Comparison of ENCODE assay signal across 18 cellular contexts in the genomic region with DNA sequence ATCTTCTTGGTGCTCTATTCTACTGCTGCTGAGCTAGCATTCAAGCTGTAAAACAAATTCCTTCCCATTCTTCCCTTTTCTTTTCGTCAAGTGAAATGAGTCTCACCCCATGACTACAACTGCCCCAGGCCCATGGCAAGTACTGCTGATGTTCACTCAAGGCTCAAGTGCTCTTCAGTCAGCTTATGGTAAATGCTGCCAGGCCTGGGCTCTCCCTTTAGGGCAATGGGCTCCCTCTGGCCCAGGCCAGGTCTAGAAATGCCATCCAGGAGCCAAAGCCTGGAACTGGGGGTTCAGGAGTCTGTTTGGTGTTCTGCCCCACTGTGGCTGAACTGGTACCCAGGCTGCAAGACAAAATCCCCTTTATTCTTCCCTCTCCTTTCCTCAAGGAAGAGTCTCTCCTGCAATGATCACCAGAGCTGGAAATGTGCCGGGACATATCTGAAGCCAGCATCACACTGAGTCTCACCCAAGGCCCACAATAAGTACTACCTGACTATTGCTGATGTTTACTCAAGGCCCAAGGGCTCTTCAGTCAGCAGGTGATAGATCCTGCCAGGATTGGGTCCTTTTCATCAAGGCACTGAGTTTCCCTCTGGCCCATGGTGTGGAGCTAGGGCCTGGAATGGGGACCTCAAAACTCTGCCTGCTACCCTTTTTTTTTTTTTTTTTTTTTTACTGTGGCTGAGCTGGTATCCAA.
DNase-seq lines count a peak whose midpoint lies in the region; ATAC-seq, FAIRE-seq and TF ChIP-seq lines count a peak whose summit lies in the region.
"Had no signal": no experiment of that assay in that cellular context is flagged by ENCODE, and none has a peak within 500 bp of the region (broad histone marks: within the 10 kb centered on the region; RNA-seq: fewer than 3 reads in every experiment).

No MANE protein-coding gene starts in this region.

- no peak for FAIRE-seq in kidney (lab: Jason Lieb, UNC)
- FAIRE-seq: GM12892, GM18507, H54, K562 had no signal

- no peak for TF ChIP-seq POLR2A in suprapubic skin (IDR thresholded peaks at IDR 0.05)

- H3K36me3 ChIP-seq in lung (ENCODE audit: control insufficient read depth in 2 of 2, insufficient read depth in 2 of 2, low read length in 2 of 2) (no peaks in the 10 kb centered on the region), kidney (ENCODE audit: control insufficient read depth in 1 of 2, insufficient read depth in 2 of 2, low read length in 2 of 2) (no peaks in the 10 kb centered on the region), suprapubic skin (no peaks in the 10 kb centered on the region)

- WGBS in lung, 2 donors = 74 to 89% methylated on average over 2 of the region's 2 CpGs
- 86% methylated on average over 2 of the region's 2 CpGs for WGBS in suprapubic skin

- peak; percentile 31 for DNase-seq in DMS53 treated with DMSO at 0.1 percent for 48 hours (lab: John Stamatoyannopoulos, UW; ENCODE audit: unreplicated experiment)
- peak; percentile 27 for DNase-seq in NCI-H1092 treated with DMSO at 0.1 percent for 48 hours (lab: John Stamatoyannopoulos, UW)
- DNase-seq in NCI-H345 (lab: John Stamatoyannopoulos, UW) = peak; percentile 74
- peak; percentile 29 for DNase-seq in lung (ENCODE audit: low spot score)
- no peak for DNase-seq in kidney
- DNase-seq in inferior parietal cortex (ENCODE audit: extremely low spot score) = no peak
- DNase-seq in suprapubic skin (ENCODE audit: low spot score in 2 of 2) = no peak
- DNase-seq: AML-193, NCI-H146, NCI-H2171, NCI-H524, T-helper 1 cell, T-helper 9 cell had no signal

- no peak overlapping the region for H3K4me3 ChIP-seq in lung
- no peak overlapping the region for H3K4me3 ChIP-seq in kidney (ENCODE audit: low read length in 2 of 2)
- H3K4me3 ChIP-seq in suprapubic skin = no peak overlapping the region
- H3K4me3 ChIP-seq: K562 had no signal

- H3K4me1 ChIP-seq in lung (ENCODE audit: control insufficient read depth in 2 of 2, insufficient read depth in 2 of 2, low read length in 2 of 2) (no peaks in the 10 kb centered on the region), kidney (ENCODE audit: control insufficient read depth in 1 of 2, insufficient read depth in 1 of 2, low read depth in 1 of 2, low read length in 2 of 2) (no peaks in the 10 kb centered on the region), suprapubic skin (no peaks in the 10 kb centered on the region)

- intact Hi-C loops in kidney (cut with DNase I) = no loop called here

- H3K9ac ChIP-seq in kidney (ENCODE audit: low read length in 2 of 2) = no peak overlapping the region

- TF ChIP-seq EP300 in suprapubic skin (IDR thresholded peaks at IDR 0.05) = no peak

- no peak overlapping the region for H3K27ac ChIP-seq in lung (ENCODE audit: low read depth in 1 of 2, low read length in 1 of 2)
- H3K27ac ChIP-seq in kidney (ENCODE audit: low read depth in 2 of 2, low read length in 2 of 2) = no peak overlapping the region
- H3K27ac ChIP-seq in suprapubic skin = no peak overlapping the region
- H3K27ac ChIP-seq: C4-2B had no signal

- TF ChIP-seq CTCF in lung (IDR thresholded peaks at IDR 0.05; ENCODE audit: control extremely low read depth, extremely low read depth) (no peak), kidney (IDR thresholded peaks at IDR 0.05; ENCODE audit: borderline replicate concordance, extremely low read depth, insufficient read depth) (no peak), suprapubic skin (IDR thresholded peaks at IDR 0.05) (no peak)

- H3K9me3 ChIP-seq in lung (ENCODE audit: control insufficient read depth in 2 of 2, insufficient read depth in 1 of 2, low read length in 1 of 2) (no peaks in the 10 kb centered on the region), kidney (ENCODE audit: control insufficient read depth in 1 of 2, low read length in 2 of 2) (no peaks in the 10 kb centered on the region), suprapubic skin (no peaks in the 10 kb centered on the region)

- ATAC-seq in lung (ENCODE audit: insufficient read depth, low FRiP score) = peak; percentile 17
- ATAC-seq: K562 had no signal

- no peaks in the 10 kb centered on the region for H3K27me3 ChIP-seq in lung (ENCODE audit: control insufficient read depth, insufficient read depth)
- no peaks in the 10 kb centered on the region for H3K27me3 ChIP-seq in suprapubic skin

Comparison
In these comparisons a context has a peak if more than half of its experiments do, and no peak if none do; other contexts are left out.
1. DNase-seq: peak in DMS53 treated with DMSO at 0.1 percent for 48 hours (single experiment), NCI-H1092 treated with DMSO at 0.1 percent for 48 hours (single experiment), NCI-H345 (single experiment) and lung (single experiment); none in kidney (single experiment), inferior parietal cortex (single experiment) and suprapubic skin (0 of 2).